8 cellular contexts compared by ENCODE assay signal in genomic region chr7:73738220-73738611, GRCh38. TPM values are rescaled to one million over a fixed set of nuclear protein-coding genes. Genes with fewer than 3 reads are reported as not detected.
A peak's percentile ranks its signal among the peaks of the same experiment; 100 is the strongest.
DNase-seq lines count a peak whose midpoint lies in the region; ATAC-seq and TF ChIP-seq lines count a peak whose summit lies in the region.

No MANE protein-coding gene starts in this region.

- peaks cover 8% of the 10 kb centered on the region; the same call in 1 of the 2 replicates for H4K20me1 ChIP-seq in HCT116 (ENCODE audit: insufficient read depth)

- H3K27me3 Mint-ChIP-seq in stimulated activated naive CD8-positive, alpha-beta T cell treated with anti-CD3 and anti-CD28 coated beads, Interleukin-15, Interleukin-2, amounts not matched to agents 100 ng/mL and 50 ng/mL, for 24 hours = no peaks in the 10 kb centered on the region

- H3K4me1 Mint-ChIP-seq in stimulated activated naive CD8-positive, alpha-beta T cell treated with anti-CD3 and anti-CD28 coated beads, Interleukin-15, Interleukin-2, amounts not matched to agents 100 ng/mL and 50 ng/mL, for 24 hours (ENCODE audit: low read depth) = peaks cover 10% of the 10 kb centered on the region

- H3K9me3 Mint-ChIP-seq in stimulated activated naive CD8-positive, alpha-beta T cell treated with anti-CD3 and anti-CD28 coated beads, Interleukin-15, Interleukin-2, amounts not matched to agents 100 ng/mL and 50 ng/mL, for 24 hours = no peaks in the 10 kb centered on the region

- intact Hi-C loops in HCT116 (cut with micrococcal nuclease) = loop anchor here (10.0 kb wide), 1 partner anchor 413 kb away; the partner anchor contains the start of genes FKBP6 and TRIM50

- ATAC-seq in HCT116 = peak; percentile 16

- TF ChIP-seq POLR2A in HCT116 (IDR thresholded peaks at IDR 0.05; ENCODE audit: borderline replicate concordance, extremely low read depth, insufficient read depth, insufficient read length) (no peak), erythroblast (IDR thresholded peaks at IDR 0.05; ENCODE audit: low read length) (no peak)

- TF ChIP-seq RAD21 in HCT116 (IDR thresholded peaks at IDR 0.05; ENCODE audit: low read depth) = no peak

- H3K27ac Mint-ChIP-seq in stimulated activated naive CD8-positive, alpha-beta T cell treated with anti-CD3 and anti-CD28 coated beads, Interleukin-15, Interleukin-2, amounts not matched to agents 100 ng/mL and 50 ng/mL, for 24 hours = peak overlapping the region; percentile 93

- H3K4me3 ChIP-seq in HCT116 (replicated peaks in 1 of 2; ENCODE audit: low read depth in 1 of 2, low read length in 2 of 2) (peak overlapping the region; percentile 81 to 91), mucosa of stomach (ENCODE audit: low read length) (peak overlapping the region; percentile 63)

- H3K4me1 ChIP-seq in HCT116 (ENCODE audit: control insufficient read depth in 1 of 2, insufficient read depth in 2 of 2, low read length in 2 of 2) (peaks cover 46 to 78% of the 10 kb centered on the region in 2 experiments), mucosa of stomach (ENCODE audit: control insufficient read depth, insufficient read depth, low read length) (peaks cover 60% of the 10 kb centered on the region)

- CTCF ChIA-PET in HCT116 (lab: Charles Lee) = interaction anchor here (0.6 to 1.9 kb wide), 10 partner anchors 13 to 289 kb away, joined by 3 to 6 read pairs (median 3); no protein-coding TSS in a partner anchor

- H3K36me3 ChIP-seq in HCT116 (ENCODE audit: control insufficient read depth in 1 of 2, insufficient read depth in 2 of 2, low read length in 2 of 2) = peaks cover 7 to 22% of the 10 kb centered on the region in 2 experiments; a peak in 1 of 4 replicates
- peaks cover 7% of the 10 kb centered on the region for H3K36me3 ChIP-seq in mucosa of stomach (ENCODE audit: control insufficient read depth, insufficient read depth, low read length)

- H3K4me3 Mint-ChIP-seq in stimulated activated naive CD8-positive, alpha-beta T cell treated with anti-CD3 and anti-CD28 coated beads, Interleukin-15, Interleukin-2, amounts not matched to agents 100 ng/mL and 50 ng/mL, for 24 hours = peak overlapping the region; percentile 90

- H3K4me2 ChIP-seq in HCT116 (ENCODE audit: low read length) = peak overlapping the region; percentile 95

- no peak overlapping the region for H2AFZ ChIP-seq in HCT116 (ENCODE audit: low read depth, low read length, poor library complexity, severe bottlenecking)

- H3K27me3 ChIP-seq in HCT116 (ENCODE audit: insufficient read depth, low read length) (no peaks in the 10 kb centered on the region), mucosa of stomach (ENCODE audit: control insufficient read depth, insufficient read depth, low read length) (no peaks in the 10 kb centered on the region)

- H3K27ac ChIP-seq in HCT116 (ENCODE audit: low read depth, low read length) = peak overlapping the region; percentile 95

- peak overlapping the region; percentile 95 for H3K9ac ChIP-seq in HCT116 (ENCODE audit: low read length)
- H3K9ac ChIP-seq in mucosa of stomach (ENCODE audit: low read length) = peak overlapping the region; percentile 82

- no peaks in the 10 kb centered on the region for H3K9me2 ChIP-seq in HCT116 (ENCODE audit: insufficient read depth)

- POLR2A ChIA-PET in HCT116 (lab: Charles Lee) = interaction anchor here (0.7 to 5.8 kb wide), 12 partner anchors 32 to 216 kb away, joined by 3 to 43 read pairs (median 4); partner anchors contain the start of genes BAZ1B, CLDN3, CLDN4 and METTL27

- TSS peak; percentile 47 for BruUV-seq in HCT116 (replicated peaks; lab: Mats Ljungman, UMichigan)

- peaks cover 7% of the 10 kb centered on the region for H3K36me3 Mint-ChIP-seq in stimulated activated naive CD8-positive, alpha-beta T cell treated with anti-CD3 and anti-CD28 coated beads, Interleukin-15, Interleukin-2, amounts not matched to agents 100 ng/mL and 50 ng/mL, for 24 hours (ENCODE audit: low read depth)

- RAD21 ChIA-PET in HCT116 (lab: Charles Lee; ENCODE audit: low non-redundant PET in 1 of 2, low total read pairs in 2 of 2, uncharacterized antibody in 2 of 2, unreplicated experiment in 2 of 2) = interaction anchor here (0.6 to 0.7 kb wide), 3 partner anchors 57 to 212 kb away, joined by 3 to 4 read pairs (median 3); no protein-coding TSS in a partner anchor

- peak; percentile 80 for DNase-seq in Daoy (ENCODE audit: low read depth)
- no peak for DNase-seq in HCT116 (ENCODE audit: low read depth, low spot score)
- DNase-seq in NCI-H748 treated with DMSO at 0.1 percent for 48 hours (lab: John Stamatoyannopoulos, UW) = peak; percentile 39
- DNase-seq in activated T-cell treated with anti-CD3 and anti-CD28 coated beads, Interleukin-2, amount 50 U/mL, for 48 hours = peak; percentile 77
- peak; percentile 76 to 80 for DNase-seq in erythroblast (lab: John Stamatoyannopoulos, UW)
- DNase-seq in mucosa of gallbladder (ENCODE audit: low spot score) = no peak

- TF ChIP-seq CTCF in HCT116 (IDR thresholded peaks at IDR 0.05 in 2 of 3, conservative IDR thresholded peaks at IDR 0.05 in 1 of 3; ENCODE audit: borderline replicate concordance in 1 of 3, insufficient read depth in 1 of 3, low read depth in 2 of 3, low read length in 2 of 3) = no peak

- no peaks in the 10 kb centered on the region for H3K9me3 ChIP-seq in HCT116 (ENCODE audit: control insufficient read depth in 1 of 2, insufficient read depth in 1 of 2, low read depth in 1 of 2, low read length in 2 of 2)
- H3K9me3 ChIP-seq in mucosa of stomach (ENCODE audit: control insufficient read depth, low read length) = no peaks in the 10 kb centered on the region

- H3K79me2 ChIP-seq in HCT116 (ENCODE audit: insufficient read depth, low read length) = peaks cover 32% of the 10 kb centered on the region

TF ChIP-seq in HCT116, 20 proteins besides CTCF, POLR2A, EP300 and RAD21:
- TF ChIP-seq ZFX (IDR thresholded peaks at IDR 0.05) (peak; percentile 77; the same call in 1 of the 2 replicates), MAX (IDR thresholded peaks at IDR 0.05) (no peak), SP1 (IDR thresholded peaks at IDR 0.05; ENCODE audit: low read depth) (no peak), ZBTB33 (IDR thresholded peaks at IDR 0.05; ENCODE audit: extremely low read depth, insufficient replicate concordance, low read length) (no peak), POLR2AphosphoS5 (IDR thresholded peaks at IDR 0.05; ENCODE audit: low read depth, low read length) (no peak), CBX3 (IDR thresholded peaks at IDR 0.05; ENCODE audit: low read depth) (no peak)

RNA-seq across cellular contexts. Expression of gene ABHD11, which starts 0.4 kb away (rescaled TPM):
- 24.2 and 30.0 TPM in 2 replicates for total RNA-seq in Daoy (2014; rRNA removed; shearing (Covaris generic))
- total RNA-seq in HCT116 (2021; ENCODE audit: unreplicated experiment) (69.8 TPM), mucosa of gallbladder (55.8 TPM)
- 56.8 and 61.1 TPM in 2 replicates for polyA plus RNA-seq in HCT116 (2012)

RNA-seq across cellular contexts. Expression of gene STX1A, which starts 18.7 kb away (rescaled TPM):
- total RNA-seq in Daoy (2014; rRNA removed; shearing (Covaris generic)) = 65.7 and 133 TPM in 2 replicates
- 39.4 TPM for total RNA-seq in HCT116 (2021; ENCODE audit: unreplicated experiment)
- 41.2 and 46.8 TPM in 2 replicates for polyA plus RNA-seq in HCT116 (2012)
- total RNA-seq in mucosa of gallbladder = 33.8 TPM

RNA-seq across cellular contexts. Expression of gene CLDN3, which starts 31.9 kb away (rescaled TPM):
- total RNA-seq in Daoy (2014; rRNA removed; shearing (Covaris generic)) = 0.11 TPM in 1 of 2 replicates, not detected in the other
- 19.2 TPM for total RNA-seq in HCT116 (2021; ENCODE audit: unreplicated experiment)
- 41.6 and 56.2 TPM in 2 replicates for polyA plus RNA-seq in HCT116 (2012)
- total RNA-seq in mucosa of gallbladder = 129 TPM

RNA-seq across cellular contexts. Expression of gene BUD23, which starts 54.8 kb away (rescaled TPM):
- 160 and 173 TPM in 2 replicates for total RNA-seq in Daoy (2014; rRNA removed; shearing (Covaris generic))
- total RNA-seq in HCT116 (2021; ENCODE audit: unreplicated experiment) = 168 TPM
- polyA plus RNA-seq in HCT116 (2012) = 148 and 164 TPM in 2 replicates
- total RNA-seq in mucosa of gallbladder = 57.6 TPM

RNA-seq across cellular contexts. Expression of gene DNAJC30, which starts 55.0 kb away (rescaled TPM):
- 0.06 and 1.0 TPM in 2 replicates for total RNA-seq in Daoy (2014; rRNA removed; shearing (Covaris generic))
- total RNA-seq in HCT116 (2021; ENCODE audit: unreplicated experiment) = 8.5 TPM
- polyA plus RNA-seq in HCT116 (2012) = 3.4 and 5.1 TPM in 2 replicates
- 15.9 TPM for total RNA-seq in mucosa of gallbladder

Comparison
In these comparisons a context has a peak if more than half of its experiments do, and no peak if none do; other contexts are left out.
1. DNase-seq: peak in Daoy (single experiment), NCI-H748 treated with DMSO at 0.1 percent for 48 hours (single experiment), activated T-cell treated with anti-CD3 and anti-CD28 coated beads, Interleukin-2, amount 50 U/mL, for 48 hours (2 of 2) and erythroblast (2 of 2); none in HCT116 (single experiment) and mucosa of gallbladder (single experiment).
2. RNA of gene CLDN3, which starts 31.9 kb away (total RNA-seq): 129 TPM in mucosa of gallbladder (single experiment) and 19.2 TPM in HCT116 (single experiment); 0.11 TPM in Daoy; every median in the first group is over 10 times any median in the second.